8 cellular contexts compared by ENCODE assay signal in genomic region chr7:116211006-116211912, GRCh38. TPM values are rescaled to one million over a fixed set of nuclear protein-coding genes. Genes with fewer than 3 reads are reported as not detected.
DNase-seq lines count a peak whose midpoint lies in the region; ATAC-seq and TF ChIP-seq lines count a peak whose summit lies in the region.

No MANE protein-coding gene starts in this region.

- ATAC-seq in GM19397 (IDR thresholded peaks at IDR 0.05; ENCODE audit: unreplicated experiment) = peak; percentile 72
- ATAC-seq in HG03521 (IDR thresholded peaks at IDR 0.05; ENCODE audit: unreplicated experiment) = peak; percentile 70
- peak; percentile 86 for ATAC-seq in Panc1
- peak; percentile 78 to 80 for ATAC-seq in activated T-cell treated with anti-CD3 and anti-CD28 coated beads, Interleukin-2, amount 50 U/mL, for 72 hours (replicated peaks in 1 of 2)

- no peaks in the 10 kb centered on the region for H3K27me3 ChIP-seq in CD4-positive, alpha-beta memory T cell (ENCODE audit: insufficient read depth, low read length)
- no peaks in the 10 kb centered on the region for H3K27me3 ChIP-seq in Panc1 (ENCODE audit: control insufficient read depth, insufficient read depth, low read length)
- peaks cover 0 to 29% (median 12%) of the 10 kb centered on the region in 3 experiments for H3K27me3 ChIP-seq in neuronal stem cell (ENCODE audit: control insufficient read depth in 3 of 3, insufficient read depth in 3 of 3, low read depth in 1 of 3, low read length in 3 of 3)
- no peaks in the 10 kb centered on the region for H3K27me3 ChIP-seq in thymus (ENCODE audit: control insufficient read depth, insufficient read depth)

- H2AFZ ChIP-seq in neuronal stem cell (ENCODE audit: low read length) = peak overlapping the region; percentile 99

- intact Hi-C loops in CD4-positive, alpha-beta memory T cell (cut with micrococcal nuclease) = loop anchor here (1.0 to 10.0 kb wide), 9 partner anchors 10 to 1974 kb away; partner anchors contain the start of genes CAPZA2, LSM8, MDFIC and ST7
- intact Hi-C loops in Panc1 (cut with micrococcal nuclease; ENCODE audit: unreplicated experiment) = no loop called here

- no peaks in the 10 kb centered on the region for H3K9me3 ChIP-seq in CD4-positive, alpha-beta memory T cell (ENCODE audit: control insufficient read depth in 1 of 2, low read length in 2 of 2)
- H3K9me3 ChIP-seq in Panc1 (ENCODE audit: control insufficient read depth, insufficient read depth, low read depth, low read length) = no peaks in the 10 kb centered on the region
- H3K9me3 ChIP-seq in neuronal stem cell (replicated peaks in 1 of 2; ENCODE audit: control insufficient read depth in 2 of 2, insufficient read depth in 1 of 2, low read depth in 1 of 2, low read length in 2 of 2) = no peaks in the 10 kb centered on the region
- H3K9me3 ChIP-seq in thymus (ENCODE audit: control insufficient read depth) = no peaks in the 10 kb centered on the region

- peak overlapping the region; percentile 66 for H3K9ac ChIP-seq in neuronal stem cell (ENCODE audit: low read depth, low read length, poor library complexity)

- DNase-seq in CD4-positive, alpha-beta memory T cell = peak; percentile 80 to 93 (median 85)
- DNase-seq in Panc1 (ENCODE audit: low read depth, low spot score) (peak; percentile 96), fibroblast of the conjunctiva (ENCODE audit: low read depth) (peak; percentile 86), neuronal stem cell (ENCODE audit: low spot score) (peak; percentile 15)
- peak; percentile 76 to 78 for DNase-seq in activated T-cell treated with anti-CD3 and anti-CD28 coated beads, Interleukin-2, amount 50 U/mL, for 72 hours

- H2BK15ac ChIP-seq in neuronal stem cell (ENCODE audit: low read length) = peak overlapping the region; percentile 56

- H2BK5ac ChIP-seq in neuronal stem cell (ENCODE audit: low read length) = no peak overlapping the region

- peaks cover 49 to 62% (median 56%) of the 10 kb centered on the region in 4 donors for H3K4me1 Mint-ChIP-seq in CD4-positive, alpha-beta memory T cell
- peaks cover 56% of the 10 kb centered on the region for H3K4me1 Mint-ChIP-seq in activated T-cell treated with anti-CD3 and anti-CD28 coated beads, Interleukin-2, amount 50 U/mL, for 72 hours (ENCODE audit: low read depth)

- no peaks in the 10 kb centered on the region for H3K79me1 ChIP-seq in neuronal stem cell (ENCODE audit: low read depth, low read length)

- BruUV-seq in Panc1 (replicated peaks; lab: Mats Ljungman, UMichigan) = TSS peak; percentile 98

- H2BK120ac ChIP-seq in neuronal stem cell (ENCODE audit: low read depth, low read length) = no peak overlapping the region

- H3K4me1 ChIP-seq in CD4-positive, alpha-beta memory T cell (ENCODE audit: insufficient read depth, low read length) = peaks cover 56% of the 10 kb centered on the region
- peaks cover 49% of the 10 kb centered on the region for H3K4me1 ChIP-seq in Panc1 (ENCODE audit: control insufficient read depth, insufficient read depth, low read length)
- H3K4me1 ChIP-seq in neuronal stem cell (ENCODE audit: control insufficient read depth in 2 of 2, insufficient read depth in 1 of 2, low read depth in 1 of 2, low read length in 2 of 2) = peaks cover 0 to 3% of the 10 kb centered on the region in 2 donors
- peaks cover 5% of the 10 kb centered on the region for H3K4me1 ChIP-seq in thymus (ENCODE audit: control insufficient read depth, insufficient read depth, low read length)

- peak overlapping the region; percentile 92 for H3K27ac ChIP-seq in CD4-positive, alpha-beta memory T cell (ENCODE audit: low read depth, low read length)
- H3K27ac ChIP-seq in Panc1 (ENCODE audit: low read length) (peak overlapping the region; percentile 90), neuronal stem cell (replicated peaks; ENCODE audit: low read length) (no peak overlapping the region), thymus (ENCODE audit: low read depth) (peak overlapping the region; percentile 92)

- no peaks in the 10 kb centered on the region for H3K36me3 ChIP-seq in CD4-positive, alpha-beta memory T cell (ENCODE audit: insufficient read depth, low read length)
- H3K36me3 ChIP-seq in Panc1 (ENCODE audit: control insufficient read depth, insufficient read depth, low read length) = no peaks in the 10 kb centered on the region
- H3K36me3 ChIP-seq in neuronal stem cell (replicated peaks in 1 of 2; ENCODE audit: control insufficient read depth in 2 of 2, insufficient read depth in 2 of 2, low read length in 2 of 2) = no peaks in the 10 kb centered on the region
- H3K36me3 ChIP-seq in thymus (ENCODE audit: control insufficient read depth, insufficient read depth) = no peaks in the 10 kb centered on the region

- POLR2A ChIA-PET in CD4-positive, alpha-beta memory T cell (lab: Charles Lee; ENCODE audit: partially characterized antibody) = interaction anchor here (0.5 to 5.9 kb wide), 21 partner anchors 8 to 1288 kb away, joined by 3 to 96 read pairs (median 5); no protein-coding TSS in a partner anchor
- POLR2A ChIA-PET in Panc1 (lab: Charles Lee) = interaction anchor here (0.6 to 1.2 kb wide), 4 partner anchors 10 to 1121 kb away, joined by 3 to 5 read pairs (median 3); no protein-coding TSS in a partner anchor

- no peak overlapping the region for H4K91ac ChIP-seq in neuronal stem cell (ENCODE audit: low read depth, low read length, poor library complexity)

- peaks cover 4 to 17% of the 10 kb centered on the region in 2 donors for H3K36me3 Mint-ChIP-seq in CD4-positive, alpha-beta memory T cell
- peaks cover 4 to 8% of the 10 kb centered on the region in 2 donors for H3K36me3 Mint-ChIP-seq in activated T-cell treated with anti-CD3 and anti-CD28 coated beads, Interleukin-2, amount 50 U/mL, for 72 hours (ENCODE audit: insufficient read depth in 2 of 2)

- CTCF ChIA-PET in CD4-positive, alpha-beta memory T cell (lab: Charles Lee; ENCODE audit: partially characterized antibody) = interaction anchor here (0.8 to 6.3 kb wide), 16 partner anchors 8 to 380 kb away, joined by 3 to 118 read pairs (median 5); no protein-coding TSS in a partner anchor
- CTCF ChIA-PET in Panc1 (lab: Charles Lee) = interaction anchor here (2.7 kb wide), 1 partner anchor 31 kb away, joined by 6 read pairs; no protein-coding TSS in a partner anchor

- in situ Hi-C loops in Panc1 (cut with HindIII; ENCODE audit: low pct_unique_long_range_greater_than_20kb, low sequenced_read_pairs) = no loop called here

- no peak overlapping the region for H2BK12ac ChIP-seq in neuronal stem cell (ENCODE audit: low read length)

- WGBS in neuronal stem cell (ENCODE audit: extremely low coverage in 2 of 2, insufficient read length in 2 of 2, insufficient replicate concordance in 1 of 2), 2 donors = no CpG with 5 or more reads among the region's 27 CpGs
- WGBS in thymus = 1% methylated on average over 27 of the region's 27 CpGs

- H3K18ac ChIP-seq in neuronal stem cell (ENCODE audit: low read length) = peak overlapping the region; percentile 80

- peak overlapping the region; percentile 95 for H3K4me2 ChIP-seq in neuronal stem cell (ENCODE audit: insufficient read depth, low read length, poor library complexity, severe bottlenecking)

- no peak overlapping the region for H3K4ac ChIP-seq in neuronal stem cell (ENCODE audit: low read length)

- H3K27ac Mint-ChIP-seq in CD4-positive, alpha-beta memory T cell = peak overlapping the region; percentile 96 to 99 (median 98)
- peak overlapping the region; percentile 98 for H3K27ac Mint-ChIP-seq in activated T-cell treated with anti-CD3 and anti-CD28 coated beads, Interleukin-2, amount 50 U/mL, for 72 hours

- H3K9me3 Mint-ChIP-seq in CD4-positive, alpha-beta memory T cell = peaks cover 0 to 3% (median 0%) of the 10 kb centered on the region in 8 donors
- H3K9me3 Mint-ChIP-seq in activated T-cell treated with anti-CD3 and anti-CD28 coated beads, Interleukin-2, amount 50 U/mL, for 72 hours = peaks cover 0 to 4% of the 10 kb centered on the region in 2 donors

- peak overlapping the region; percentile 93 to 98 (median 98) for H3K4me3 Mint-ChIP-seq in CD4-positive, alpha-beta memory T cell
- peak overlapping the region; percentile 92 to 97 for H3K4me3 Mint-ChIP-seq in activated T-cell treated with anti-CD3 and anti-CD28 coated beads, Interleukin-2, amount 50 U/mL, for 72 hours

- no peak for TF ChIP-seq CTCF in Panc1 (IDR thresholded peaks at IDR 0.05)

- no peaks in the 10 kb centered on the region for H3K27me3 Mint-ChIP-seq in CD4-positive, alpha-beta memory T cell
- H3K27me3 Mint-ChIP-seq in activated T-cell treated with anti-CD3 and anti-CD28 coated beads, Interleukin-2, amount 50 U/mL, for 72 hours (ENCODE audit: low read depth) = no peaks in the 10 kb centered on the region

- H3K4me3 ChIP-seq in CD4-positive, alpha-beta memory T cell (ENCODE audit: low read length in 2 of 2) = peak overlapping the region; percentile 62 to 82
- peak overlapping the region; percentile 66 to 93 for H3K4me3 ChIP-seq in Panc1 (ENCODE audit: low read depth in 2 of 2, low read length in 2 of 2)
- H3K4me3 ChIP-seq in neuronal stem cell (ENCODE audit: low read length in 2 of 2) = peak overlapping the region; percentile 76 to 79
- peak overlapping the region; percentile 80 for H3K4me3 ChIP-seq in thymus (ENCODE audit: low read length)

- no peak overlapping the region for H3K14ac ChIP-seq in neuronal stem cell (ENCODE audit: low read length)

- no peak overlapping the region for H4K8ac ChIP-seq in neuronal stem cell (ENCODE audit: low read depth, low read length)

- H2AK5ac ChIP-seq in neuronal stem cell (ENCODE audit: low read depth, low read length) = no peak overlapping the region

- no peak overlapping the region for H3K23ac ChIP-seq in neuronal stem cell (ENCODE audit: low read depth, low read length, poor library complexity)

RNA-seq across cellular contexts. Expression of gene TES, which starts 0.9 kb away (rescaled TPM):
- 100 to 1,000 TPM; 109 to 125 TPM for total RNA-seq in CD4-positive, alpha-beta memory T cell
- 100 to 1,000 TPM; 183 to 248 TPM for polyA plus RNA-seq in CD4-positive, alpha-beta memory T cell
- total RNA-seq in Panc1 (2021; ENCODE audit: unreplicated experiment) = 99.4 TPM
- 84.1 TPM for polyA plus RNA-seq in Panc1 (2012; ENCODE audit: insufficient read length)
- total RNA-seq in activated T-cell treated with anti-CD3 and anti-CD28 coated beads, Interleukin-2, amount 50 U/mL, for 72 hours = 100 to 1,000 TPM; 121 to 125 TPM
- polyA plus RNA-seq in neuronal stem cell (2013, experiment 1 of 2) = 2.9 TPM
- 3.4 TPM for polyA plus RNA-seq in neuronal stem cell (2013, experiment 2 of 2)
- polyA plus RNA-seq in thymus = 41.3 TPM

Comparison
In these comparisons a context has a peak if more than half of its experiments do, and no peak if none do; other contexts are left out.
1. DNase-seq: peak in every context shown above with its lines; median percentile 96 in Panc1; 86 in fibroblast of the conjunctiva; 85 in CD4-positive, alpha-beta memory T cell; 77 in activated T-cell treated with anti-CD3 and anti-CD28 coated beads, Interleukin-2, amount 50 U/mL, for 72 hours; 15 in neuronal stem cell.